ENCODE assay signal across 23 cellular contexts in genomic region chr1:64187646-64188045, GRCh38. TPM values are rescaled to one million over a fixed set of nuclear protein-coding genes. Genes with fewer than 3 reads are reported as not detected.
"Had no signal": no experiment of that assay in that cellular context is flagged by ENCODE, and none has a peak within 500 bp of the region (broad histone marks: within the 10 kb centered on the region; RNA-seq: fewer than 3 reads in every experiment).

No MANE protein-coding gene starts in this region.

- H3K27me3 ChIP-seq: brain microvascular endothelial cell, gastroesophageal sphincter, heart right ventricle had no signal

- H3K27ac ChIP-seq: brain microvascular endothelial cell, coronary artery, gastroesophageal sphincter, prostate gland, skin epidermis had no signal

- H3K36me3 ChIP-seq: brain microvascular endothelial cell, gastroesophageal sphincter, heart right ventricle, left ventricle myocardium inferior, prostate gland had no signal

- H3K4me1 ChIP-seq: prostate gland had no signal

- ATAC-seq: activated CD8-positive, alpha-beta T cell treated with anti-CD3 and anti-CD28 coated beads, Interleukin-2, amount 10 ng/mL, durations not matched to agents 7 days and 5 days; activated naive CD8-positive, alpha-beta T cell treated with anti-CD3 and anti-CD28 coated beads, Interleukin-2, amount 50 U/mL, for 24 hours; activated T-cell treated with anti-CD3 and anti-CD28 coated beads, Interleukin-2, amount 50 U/mL, for 4 hours; stimulated activated naive CD8-positive, alpha-beta T cell treated with anti-CD3 and anti-CD28 coated beads, Interleukin-15, amount 100 ng/mL, for 72 hours had no signal

- H3K4me3 ChIP-seq: coronary artery, gastroesophageal sphincter, heart right ventricle, left ventricle myocardium inferior, prostate gland, skin epidermis had no signal

- DNase-seq: activated CD4-positive, alpha-beta T cell treated with anti-CD3 and anti-CD28 coated beads, Interleukin-2, amount 10 ng/mL, durations not matched to agents 7 days and 5 days; activated CD8-positive, alpha-beta memory T cell treated with anti-CD3 and anti-CD28 coated beads, Interleukin-2, amount 50 U/mL, for 4 hours; activated CD8-positive, alpha-beta T cell treated with anti-CD3 and anti-CD28 coated beads, Interleukin-2, amount 10 ng/mL, durations not matched to agents 7 days and 5 days; activated naive CD4-positive, alpha-beta T cell treated with anti-CD3 and anti-CD28 coated beads, Interleukin-2, amount 10 ng/mL, durations not matched to agents 7 days and 5 days; activated naive CD8-positive, alpha-beta T cell treated with anti-CD3 and anti-CD28 coated beads, Interleukin-2, amount 50 U/mL, for 24 hours; activated T-cell treated with anti-CD3 and anti-CD28 coated beads, Interleukin-2, amount 50 U/mL, for 4 hours; aorta; brain microvascular endothelial cell; heart right ventricle; left ventricle myocardium inferior; right cardiac atrium; stimulated activated CD4-positive, alpha-beta T cell treated with anti-CD3 and anti-CD28 coated beads, Interleukin-15, amount 100 ng/mL, for 24 hours; stimulated activated CD4-positive, alpha-beta T cell treated with anti-CD3 and anti-CD28 coated beads, Interleukin-4, amount 100 ng/mL, for 1 hour; stimulated activated naive CD8-positive, alpha-beta T cell treated with anti-CD3 and anti-CD28 coated beads, Interleukin-15, amount 100 ng/mL, for 72 hours had no signal

- H3K9me3 ChIP-seq: gastroesophageal sphincter, heart right ventricle, left ventricle myocardium inferior, prostate gland had no signal

RNA-seq across cellular contexts. Expression of gene UBE2U, which starts 15.8 kb away (rescaled TPM):
- total RNA-seq: activated CD4-positive, alpha-beta T cell treated with anti-CD3 and anti-CD28 coated beads, Interleukin-2, amount 10 ng/mL, durations not matched to agents 7 days and 5 days; activated CD8-positive, alpha-beta T cell treated with anti-CD3 and anti-CD28 coated beads, Interleukin-2, amount 10 ng/mL, durations not matched to agents 7 days and 5 days; activated T-cell treated with anti-CD3 and anti-CD28 coated beads, Interleukin-2, amount 50 U/mL, for 4 hours; aorta; gastroesophageal sphincter; kidney epithelial cell; osteoblast; right cardiac atrium; temporal lobe had no signal
- polyA plus RNA-seq: aorta, esophagus, heart right ventricle, neural cell, right cardiac atrium had no signal
